Comparison of ENCODE assay signal across 8 cellular contexts in the genomic region with DNA sequence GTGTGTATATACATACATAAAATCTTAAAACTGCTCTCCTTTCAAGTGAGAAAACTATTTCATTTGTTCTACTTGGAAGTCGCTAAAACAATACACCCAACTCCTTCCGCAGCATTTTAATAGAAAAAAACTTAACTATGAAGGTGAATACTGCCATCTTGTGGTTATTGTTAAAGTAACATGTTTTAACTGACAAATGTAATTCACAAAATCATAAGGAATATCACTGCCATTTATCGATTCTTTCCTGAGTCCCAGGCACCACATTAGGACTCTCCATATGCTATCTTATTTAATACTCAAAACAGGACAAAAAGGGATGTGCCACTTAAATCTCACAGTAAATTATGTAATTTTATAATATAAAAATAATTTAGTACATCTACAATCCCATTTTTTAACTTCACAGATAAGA.
DNase-seq lines count a peak whose midpoint lies in the region; ATAC-seq and TF ChIP-seq lines count a peak whose summit lies in the region.
"Had no signal": no experiment of that assay in that cellular context is flagged by ENCODE, and none has a peak within 500 bp of the region (broad histone marks: within the 10 kb centered on the region; RNA-seq: fewer than 3 reads in every experiment).

No MANE protein-coding gene starts in this region.

- H2AFZ ChIP-seq in IMR-90 (replicated peaks; ENCODE audit: low read length, poor library complexity) = no peak overlapping the region
- peak overlapping the region; percentile 64 for H2AFZ ChIP-seq in OCI-LY3 (ENCODE audit: low read depth, low read length)

- no peak overlapping the region for H4K5ac ChIP-seq in IMR-90 (ENCODE audit: low read depth, low read length)

- no peak overlapping the region for H3K4ac ChIP-seq in IMR-90 (ENCODE audit: low read depth, low read length)

- no peak overlapping the region for H2AK9ac ChIP-seq in IMR-90 (replicated peaks; ENCODE audit: low read depth, low read length, poor library complexity)

- WGBS in IMR-90 (ENCODE audit: extremely low coverage in 2 of 2, insufficient read length in 1 of 2), 2 experiments = no CpG with 5 or more reads among the region's 3 CpGs
- 1 to 2% (median 1%) methylated on average over 3 of the region's 3 CpGs for WGBS in ovary, 3 donors

- no peaks in the 10 kb centered on the region for H3K79me2 ChIP-seq in OCI-LY3 (ENCODE audit: low read length)

- H3K18ac ChIP-seq in IMR-90 (ENCODE audit: low read depth, low read length) = no peak overlapping the region

- H3K23ac ChIP-seq in IMR-90 (ENCODE audit: low read depth, low read length) = no peak overlapping the region

- peak; percentile 47 for TF ChIP-seq RAD21 in IMR-90 (IDR thresholded peaks at IDR 0.05; ENCODE audit: low read length)

- H3K27ac ChIP-seq in IMR-90 (ENCODE audit: insufficient read depth, low read length) (no peak overlapping the region), OCI-LY3 (ENCODE audit: low read length) (no peak overlapping the region), ovary (no peak overlapping the region)

- no peak overlapping the region for H2AK5ac ChIP-seq in IMR-90 (ENCODE audit: low read depth, low read length)

- CTCF ChIA-PET in IMR-90 (lab: Yijun Ruan, JAX) = interaction anchor here (0.6 kb wide), 1 partner anchor 445 kb away, joined by 3 read pairs; no protein-coding TSS in a partner anchor

- H3K4me1 ChIP-seq in IMR-90 (ENCODE audit: control insufficient read depth, insufficient read depth, low read length) (no peaks in the 10 kb centered on the region), OCI-LY3 (ENCODE audit: low read length) (no peaks in the 10 kb centered on the region), ovary (ENCODE audit: insufficient read depth) (no peaks in the 10 kb centered on the region)

- no peak overlapping the region for H4K91ac ChIP-seq in IMR-90 (ENCODE audit: insufficient read depth, low read depth, low read length)

- H3K79me1 ChIP-seq in IMR-90 (ENCODE audit: low read depth in 1 of 2, low read length in 2 of 2) = no peaks in the 10 kb centered on the region

- intact Hi-C loops in IMR-90 (cut with micrococcal nuclease) = loop anchor here (1.0 to 2.0 kb wide), 2 partner anchors 1276 to 1694 kb away; no protein-coding TSS in a partner anchor
- intact Hi-C loops in ovary (cut with DNase I) = loop anchor here in 1 of 4 donors (5.0 kb wide), 1 partner anchor 260 kb away; no protein-coding TSS in a partner anchor

- no peaks in the 10 kb centered on the region for H3K36me3 ChIP-seq in IMR-90 (ENCODE audit: control insufficient read depth, insufficient read depth, low read length)
- H3K36me3 ChIP-seq in OCI-LY3 (replicated peaks; ENCODE audit: low read depth, low read length) = no peaks in the 10 kb centered on the region
- no peaks in the 10 kb centered on the region for H3K36me3 ChIP-seq in ovary

- no peak overlapping the region for H2BK120ac ChIP-seq in IMR-90 (ENCODE audit: low read depth, low read length)

- no peak overlapping the region for H3K56ac ChIP-seq in IMR-90 (ENCODE audit: extremely low read depth, insufficient read depth, low read length)

- H2BK15ac ChIP-seq in IMR-90 (ENCODE audit: low read depth, low read length) = no peak overlapping the region

- peak; percentile 61 for TF ChIP-seq CTCF in IMR-90 (conservative IDR thresholded peaks at IDR 0.05; ENCODE audit: low read depth, low read length)
- TF ChIP-seq CTCF in OCI-LY3 (IDR thresholded peaks at IDR 0.05; ENCODE audit: low read depth, low read length) = peak; percentile 57
- TF ChIP-seq CTCF in ovary (IDR thresholded peaks at IDR 0.05) = peak in 2 of 3 donors; percentile 20

- H3K14ac ChIP-seq in IMR-90 (replicated peaks; ENCODE audit: low read depth, low read length) = no peak overlapping the region

- POLR2A ChIA-PET in IMR-90 (lab: Charles Lee; ENCODE audit: unreplicated experiment) = no interaction called here

- no peak overlapping the region for H3K4me3 ChIP-seq in IMR-90 (ENCODE audit: insufficient read depth, low read depth, low read length)
- H3K4me3 ChIP-seq in OCI-LY3 (ENCODE audit: low read length) = peak overlapping the region; percentile 65
- no peak overlapping the region for H3K4me3 ChIP-seq in ovary

- BruUV-seq in IMR-90 (replicated peaks; lab: Mats Ljungman, UMichigan) = no TSS peak

- ATAC-seq in IMR-90 (ENCODE audit: low read depth) (peak; percentile 53), HG02642 (IDR thresholded peaks at IDR 0.05; ENCODE audit: poor library complexity, unreplicated experiment) (no peak), GM19397 (IDR thresholded peaks at IDR 0.05; ENCODE audit: unreplicated experiment) (no peak)

- dilution Hi-C loops in IMR-90 (cut with HindIII; ENCODE audit: low sequenced_read_pairs, unreplicated experiment) = no loop called here

- no peak for TF ChIP-seq POLR2A in IMR-90 (IDR thresholded peaks at IDR 0.05; ENCODE audit: low read depth, low read length)
- TF ChIP-seq POLR2A in ovary (IDR thresholded peaks at IDR 0.05) = no peak

- peaks cover 9% of the 10 kb centered on the region for H3K27me3 ChIP-seq in IMR-90 (ENCODE audit: control insufficient read depth, insufficient read depth, low read length)
- H3K27me3 ChIP-seq in OCI-LY3 (ENCODE audit: low read depth, low read length) = no peaks in the 10 kb centered on the region
- no peaks in the 10 kb centered on the region for H3K27me3 ChIP-seq in ovary

- H4K8ac ChIP-seq in IMR-90 (ENCODE audit: low read depth in 2 of 2, low read length in 2 of 2) = no peak overlapping the region

- no peak overlapping the region; the same call in 1 of the 2 replicates for H3K4me2 ChIP-seq in IMR-90 (ENCODE audit: low read depth, low read length)
- H3K4me2 ChIP-seq in OCI-LY3 (ENCODE audit: low read length) = peak overlapping the region; percentile 72

- no peak overlapping the region for H2BK5ac ChIP-seq in IMR-90 (ENCODE audit: low read depth, low read length, poor library complexity, severe bottlenecking)

- H3K9me3 ChIP-seq in IMR-90 (ENCODE audit: control insufficient read depth, insufficient read depth, low read length) = no peaks in the 10 kb centered on the region
- no peaks in the 10 kb centered on the region for H3K9me3 ChIP-seq in OCI-LY3 (ENCODE audit: insufficient read depth, low read length)
- H3K9me3 ChIP-seq in ovary = no peaks in the 10 kb centered on the region

- DNase-seq in GM03348 (ENCODE audit: low spot score) (peak; percentile 48), IMR-90 (peak; percentile 58), epidermal melanocyte (ENCODE audit: insufficient read length, low spot score) (peak; percentile 34), ovary (no peak)
- DNase-seq: activated B cell treated with CpG ODN at 0.5 μM for 24 hours had no signal

- H4K20me1 ChIP-seq in IMR-90 (ENCODE audit: insufficient read depth, low read length) (no peaks in the 10 kb centered on the region), OCI-LY3 (ENCODE audit: insufficient read depth, low read length) (no peaks in the 10 kb centered on the region)

- in situ Hi-C loops in IMR-90 (cut with MboI; ENCODE audit: low sequenced_read_pairs) = loop anchor here (10.0 to 25.0 kb wide), 2 partner anchors 1270 to 1702 kb away; a partner anchor contains a TSS

- H3K9me1 ChIP-seq in IMR-90 (ENCODE audit: insufficient read depth, low read length) = no peaks in the 10 kb centered on the region

- no peak overlapping the region for H2BK20ac ChIP-seq in IMR-90 (ENCODE audit: low read depth, low read length)

- H3K9ac ChIP-seq in IMR-90 (ENCODE audit: low read depth, low read length) = no peak overlapping the region
- H3K9ac ChIP-seq in OCI-LY3 (ENCODE audit: low read length) = 0 out of 2 replicates have a peak overlapping the region, but pooled peaks have one; percentile 23

- no peak for TF ChIP-seq EP300 in ovary (IDR thresholded peaks at IDR 0.05)

TF ChIP-seq in IMR-90, 13 proteins besides CTCF, POLR2A, EP300 and RAD21:
- TF ChIP-seq CEBPB (IDR thresholded peaks at IDR 0.05; ENCODE audit: low read depth, low read length) (no peak), SMC3 (IDR thresholded peaks at IDR 0.05; ENCODE audit: low read depth, low read length) (peak; percentile 37; the same call in 1 of the 2 replicates), MAZ (IDR thresholded peaks at IDR 0.05; ENCODE audit: borderline replicate concordance, low read depth, low read length) (no peak)

Comparison
In these comparisons a context has a peak if more than half of its experiments do, and no peak if none do; other contexts are left out.
1. DNase-seq: peak in GM03348 (single experiment), IMR-90 (single experiment) and epidermal melanocyte (single experiment); none in ovary (0 of 5).
2. Peak in every context shown above with its lines, with median percentiles within 50 percentile points of each other: CTCF ChIP-seq.